ENCODE assay signal across 1 cellular context in genomic region chr11:66694732-66695207, GRCh38.
TF ChIP-seq lines count a peak whose summit lies in the region.

No MANE protein-coding gene starts in this region.

TF ChIP-seq in K562, 482 proteins besides CTCF, POLR2A, EP300 and RAD21 (continued from another document):
- TF ChIP-seq, protein P1, sequence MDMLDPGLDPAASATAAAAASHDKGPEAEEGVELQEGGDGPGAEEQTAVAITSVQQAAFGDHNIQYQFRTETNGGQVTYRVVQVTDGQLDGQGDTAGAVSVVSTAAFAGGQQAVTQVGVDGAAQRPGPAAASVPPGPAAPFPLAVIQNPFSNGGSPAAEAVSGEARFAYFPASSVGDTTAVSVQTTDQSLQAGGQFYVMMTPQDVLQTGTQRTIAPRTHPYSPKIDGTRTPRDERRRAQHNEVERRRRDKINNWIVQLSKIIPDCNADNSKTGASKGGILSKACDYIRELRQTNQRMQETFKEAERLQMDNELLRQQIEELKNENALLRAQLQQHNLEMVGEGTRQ (CRISPR knock-in tag; IDR thresholded peaks at IDR 0.05): no peak
- TF ChIP-seq NR0B1 (IDR thresholded peaks at IDR 0.05; ENCODE audit: partially characterized antibody) (no peak), FOS (IDR thresholded peaks at IDR 0.05; ENCODE audit: extremely low read depth, insufficient read length) (no peak), SMARCB1 (IDR thresholded peaks at IDR 0.05; ENCODE audit: insufficient read length, low read depth) (no peak), CBX2 (IDR thresholded peaks at IDR 0.05; ENCODE audit: insufficient read depth, low read length, poor library complexity, severe bottlenecking) (no peak), ZSCAN32 (CRISPR knock-in tag; IDR thresholded peaks at IDR 0.05) (no peak), ZC3H11A (IDR thresholded peaks at IDR 0.05; ENCODE audit: low read depth, low read length) (no peak), ETV5 (CRISPR knock-in tag; IDR thresholded peaks at IDR 0.05; ENCODE audit: low read depth) (peak; percentile 97), ZNF23 (CRISPR knock-in tag; IDR thresholded peaks at IDR 0.05) (no peak), ELF4 (CRISPR knock-in tag; IDR thresholded peaks at IDR 0.05) (no peak), ZNF143 (CRISPR knock-in tag; IDR thresholded peaks at IDR 0.05) (no peak), JUN (IDR thresholded peaks at IDR 0.05; ENCODE audit: borderline replicate concordance, low read depth, low read length) (no peak), JUN (CRISPR knock-in tag; IDR thresholded peaks at IDR 0.05; ENCODE audit: borderline replicate concordance) (no peak), STAT5A (IDR thresholded peaks at IDR 0.05; ENCODE audit: borderline replicate concordance, low read length) (no peak), DNMT1 (IDR thresholded peaks at IDR 0.05) (no peak), TEAD4 (IDR thresholded peaks at IDR 0.05; ENCODE audit: low read length) (peak; percentile 77), TEAD4 (CRISPR knock-in tag; IDR thresholded peaks at IDR 0.05; ENCODE audit: borderline replicate concordance) (no peak), SMAD3 (CRISPR knock-in tag; conservative IDR thresholded peaks at IDR 0.05) (no peak), PHF21A (IDR thresholded peaks at IDR 0.05; ENCODE audit: borderline replicate concordance, low read depth) (no peak)
- TF ChIP-seq, protein P2, sequence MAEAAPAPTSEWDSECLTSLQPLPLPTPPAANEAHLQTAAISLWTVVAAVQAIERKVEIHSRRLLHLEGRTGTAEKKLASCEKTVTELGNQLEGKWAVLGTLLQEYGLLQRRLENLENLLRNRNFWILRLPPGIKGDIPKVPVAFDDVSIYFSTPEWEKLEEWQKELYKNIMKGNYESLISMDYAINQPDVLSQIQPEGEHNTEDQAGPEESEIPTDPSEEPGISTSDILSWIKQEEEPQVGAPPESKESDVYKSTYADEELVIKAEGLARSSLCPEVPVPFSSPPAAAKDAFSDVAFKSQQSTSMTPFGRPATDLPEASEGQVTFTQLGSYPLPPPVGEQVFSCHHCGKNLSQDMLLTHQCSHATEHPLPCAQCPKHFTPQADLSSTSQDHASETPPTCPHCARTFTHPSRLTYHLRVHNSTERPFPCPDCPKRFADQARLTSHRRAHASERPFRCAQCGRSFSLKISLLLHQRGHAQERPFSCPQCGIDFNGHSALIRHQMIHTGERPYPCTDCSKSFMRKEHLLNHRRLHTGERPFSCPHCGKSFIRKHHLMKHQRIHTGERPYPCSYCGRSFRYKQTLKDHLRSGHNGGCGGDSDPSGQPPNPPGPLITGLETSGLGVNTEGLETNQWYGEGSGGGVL (CRISPR knock-in tag; IDR thresholded peaks at IDR 0.05): no peak
- TF ChIP-seq, protein P3, sequence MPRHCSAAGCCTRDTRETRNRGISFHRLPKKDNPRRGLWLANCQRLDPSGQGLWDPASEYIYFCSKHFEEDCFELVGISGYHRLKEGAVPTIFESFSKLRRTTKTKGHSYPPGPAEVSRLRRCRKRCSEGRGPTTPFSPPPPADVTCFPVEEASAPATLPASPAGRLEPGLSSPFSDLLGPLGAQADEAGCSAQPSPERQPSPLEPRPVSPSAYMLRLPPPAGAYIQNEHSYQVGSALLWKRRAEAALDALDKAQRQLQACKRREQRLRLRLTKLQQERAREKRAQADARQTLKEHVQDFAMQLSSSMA (CRISPR knock-in tag; IDR thresholded peaks at IDR 0.05): no peak
- TF ChIP-seq, protein P4, sequence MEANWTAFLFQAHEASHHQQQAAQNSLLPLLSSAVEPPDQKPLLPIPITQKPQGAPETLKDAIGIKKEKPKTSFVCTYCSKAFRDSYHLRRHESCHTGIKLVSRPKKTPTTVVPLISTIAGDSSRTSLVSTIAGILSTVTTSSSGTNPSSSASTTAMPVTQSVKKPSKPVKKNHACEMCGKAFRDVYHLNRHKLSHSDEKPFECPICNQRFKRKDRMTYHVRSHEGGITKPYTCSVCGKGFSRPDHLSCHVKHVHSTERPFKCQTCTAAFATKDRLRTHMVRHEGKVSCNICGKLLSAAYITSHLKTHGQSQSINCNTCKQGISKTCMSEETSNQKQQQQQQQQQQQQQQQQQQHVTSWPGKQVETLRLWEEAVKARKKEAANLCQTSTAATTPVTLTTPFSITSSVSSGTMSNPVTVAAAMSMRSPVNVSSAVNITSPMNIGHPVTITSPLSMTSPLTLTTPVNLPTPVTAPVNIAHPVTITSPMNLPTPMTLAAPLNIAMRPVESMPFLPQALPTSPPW (CRISPR knock-in tag; IDR thresholded peaks at IDR 0.05): peak; percentile 46; the same call in 1 of the 2 replicates
